ENCODE assay signal across 1 cellular context in the genomic region with DNA sequence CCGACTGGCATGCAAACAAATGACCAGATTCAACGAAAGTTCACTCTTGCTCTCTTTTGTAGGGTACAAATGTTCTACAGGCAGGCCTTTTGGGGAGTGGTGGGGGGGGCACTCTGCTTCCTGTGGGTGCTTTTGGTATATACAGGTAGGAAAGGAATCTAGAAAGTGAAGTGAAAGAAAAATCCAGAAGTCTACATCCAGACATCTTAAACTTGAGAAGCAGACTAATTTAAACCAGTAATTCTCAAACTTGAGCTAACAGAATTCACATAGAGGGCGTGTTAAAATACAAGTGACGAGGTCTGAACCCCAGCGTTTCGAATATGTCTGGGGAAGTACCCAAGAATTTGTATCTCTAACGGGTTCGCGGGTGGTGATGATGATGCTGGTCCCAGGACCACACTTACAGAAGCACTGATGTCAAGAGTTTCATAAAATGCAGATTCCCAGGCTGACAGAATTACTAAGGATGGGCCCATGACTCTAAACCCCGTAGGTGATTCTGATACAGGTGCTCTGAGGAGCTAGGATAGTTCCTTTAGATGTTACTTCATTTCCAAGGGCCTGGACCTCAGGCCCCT.
TF ChIP-seq lines count a peak whose summit lies in the region.

No MANE protein-coding gene starts in this region.

TF ChIP-seq in HEK293, 187 proteins besides CTCF, POLR2A, EP300 and RAD21 (continued from another document):
- TF ChIP-seq, protein P1, sequence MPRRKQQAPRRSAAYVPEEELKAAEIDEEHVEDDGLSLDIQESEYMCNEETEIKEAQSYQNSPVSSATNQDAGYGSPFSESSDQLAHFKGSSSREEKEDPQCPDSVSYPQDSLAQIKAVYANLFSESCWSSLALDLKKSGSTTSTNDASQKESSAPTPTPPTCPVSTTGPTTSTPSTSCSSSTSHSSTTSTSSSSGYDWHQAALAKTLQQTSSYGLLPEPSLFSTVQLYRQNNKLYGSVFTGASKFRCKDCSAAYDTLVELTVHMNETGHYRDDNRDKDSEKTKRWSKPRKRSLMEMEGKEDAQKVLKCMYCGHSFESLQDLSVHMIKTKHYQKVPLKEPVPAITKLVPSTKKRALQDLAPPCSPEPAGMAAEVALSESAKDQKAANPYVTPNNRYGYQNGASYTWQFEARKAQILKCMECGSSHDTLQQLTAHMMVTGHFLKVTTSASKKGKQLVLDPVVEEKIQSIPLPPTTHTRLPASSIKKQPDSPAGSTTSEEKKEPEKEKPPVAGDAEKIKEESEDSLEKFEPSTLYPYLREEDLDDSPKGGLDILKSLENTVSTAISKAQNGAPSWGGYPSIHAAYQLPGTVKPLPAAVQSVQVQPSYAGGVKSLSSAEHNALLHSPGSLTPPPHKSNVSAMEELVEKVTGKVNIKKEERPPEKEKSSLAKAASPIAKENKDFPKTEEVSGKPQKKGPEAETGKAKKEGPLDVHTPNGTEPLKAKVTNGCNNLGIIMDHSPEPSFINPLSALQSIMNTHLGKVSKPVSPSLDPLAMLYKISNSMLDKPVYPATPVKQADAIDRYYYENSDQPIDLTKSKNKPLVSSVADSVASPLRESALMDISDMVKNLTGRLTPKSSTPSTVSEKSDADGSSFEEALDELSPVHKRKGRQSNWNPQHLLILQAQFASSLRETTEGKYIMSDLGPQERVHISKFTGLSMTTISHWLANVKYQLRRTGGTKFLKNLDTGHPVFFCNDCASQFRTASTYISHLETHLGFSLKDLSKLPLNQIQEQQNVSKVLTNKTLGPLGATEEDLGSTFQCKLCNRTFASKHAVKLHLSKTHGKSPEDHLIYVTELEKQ (tag by site-specific recombination; IDR thresholded peaks at IDR 0.05; ENCODE audit: borderline replicate concordance) = no peak
- TF ChIP-seq KLF8 (tag by site-specific recombination; IDR thresholded peaks at IDR 0.05) (no peak), HOXA7 (CRISPR knock-in tag; IDR thresholded peaks at IDR 0.05; ENCODE audit: borderline replicate concordance) (no peak), ZNF146 (tag by site-specific recombination; IDR thresholded peaks at IDR 0.05) (no peak), ZNF654 (tag by site-specific recombination; IDR thresholded peaks at IDR 0.05; ENCODE audit: low read depth) (no peak), ZXDB (tag by site-specific recombination; IDR thresholded peaks at IDR 0.05) (no peak), ZNF274 (IDR thresholded peaks at IDR 0.05; ENCODE audit: low read length) (no peak), ZNF274 (tag by site-specific recombination; IDR thresholded peaks at IDR 0.05; ENCODE audit: borderline replicate concordance) (no peak), ZNF629 (tag by site-specific recombination; IDR thresholded peaks at IDR 0.05) (no peak), ZNF670 (tag by site-specific recombination; IDR thresholded peaks at IDR 0.05; ENCODE audit: low read depth) (no peak), ZNF19 (tag by site-specific recombination; IDR thresholded peaks at IDR 0.05; ENCODE audit: low read depth) (no peak), YY1 (tag by site-specific recombination; IDR thresholded peaks at IDR 0.05) (no peak), ZNF837 (tag by site-specific recombination; IDR thresholded peaks at IDR 0.05) (no peak)
- TF ChIP-seq, protein P2, sequence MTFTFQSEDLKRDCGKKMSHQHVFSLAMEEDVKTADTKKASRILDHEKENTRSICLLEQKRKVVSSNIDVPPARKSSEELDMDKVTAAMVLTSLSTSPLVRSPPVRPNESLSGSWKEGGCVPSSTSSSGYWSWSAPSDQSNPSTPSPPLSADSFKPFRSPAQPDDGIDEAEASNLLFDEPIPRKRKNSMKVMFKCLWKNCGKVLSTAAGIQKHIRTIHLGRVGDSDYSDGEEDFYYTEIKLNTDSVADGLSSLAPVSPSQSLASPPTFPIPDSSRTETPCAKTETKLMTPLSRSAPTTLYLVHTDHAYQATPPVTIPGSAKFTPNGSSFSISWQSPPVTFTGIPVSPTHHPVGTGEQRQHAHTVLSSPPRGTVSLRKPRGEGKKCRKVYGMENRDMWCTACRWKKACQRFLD (tag by site-specific recombination; IDR thresholded peaks at IDR 0.05) = no peak
